Comparison of ENCODE assay signal across 20 cellular contexts in genomic region chr15:63070681-63071129, GRCh38. TPM values are rescaled to one million over a fixed set of nuclear protein-coding genes. Genes with fewer than 3 reads are reported as not detected.
DNase-seq lines count a peak whose midpoint lies in the region; ATAC-seq and TF ChIP-seq lines count a peak whose summit lies in the region.
"Had no signal": no experiment of that assay in that cellular context is flagged by ENCODE, and none has a peak within 500 bp of the region (broad histone marks: within the 10 kb centered on the region; RNA-seq: fewer than 3 reads in every experiment).

No MANE protein-coding gene starts in this region.

- H3K27ac Mint-ChIP-seq in Calu3 (ENCODE audit: unreplicated experiment) (peak overlapping the region; percentile 86), neural crest cell (ENCODE audit: unreplicated experiment) (peak overlapping the region; percentile 1)
- H3K27ac Mint-ChIP-seq in activated CD8-positive, alpha-beta memory T cell treated with anti-CD3 and anti-CD28 coated beads, Interleukin-2, amount 10 ng/mL, durations not matched to agents 7 days and 5 days, result no peak overlapping the region
- H3K27ac Mint-ChIP-seq: dendritic cell treated with granulocyte-macrophage colony-stimulating factor and Interleukin-4, amounts not matched to agents 40 ng/mL and 50 ng/mL, for 4 days had no signal

- H3K27ac ChIP-seq in esophagus muscularis mucosa (replicated peaks in 1 of 4), result peak overlapping the region; percentile 82 to 97 (median 88)
- H3K27ac ChIP-seq: suprapubic skin had no signal

- peaks cover 29 to 71% (median 58%) of the 10 kb centered on the region in 4 donors for H3K36me3 ChIP-seq in esophagus muscularis mucosa

- H3K4me3 Mint-ChIP-seq in Calu3 (ENCODE audit: low read depth, unreplicated experiment) (no peak overlapping the region), neural crest cell (no peak overlapping the region)
- H3K4me3 Mint-ChIP-seq in activated CD8-positive, alpha-beta memory T cell treated with anti-CD3 and anti-CD28 coated beads, Interleukin-2, amount 10 ng/mL, durations not matched to agents 7 days and 5 days, result no peak overlapping the region
- H3K4me3 Mint-ChIP-seq: dendritic cell treated with granulocyte-macrophage colony-stimulating factor and Interleukin-4, amounts not matched to agents 40 ng/mL and 50 ng/mL, for 4 days had no signal

- no TSS peak for BruUV-seq in Calu3 (replicated peaks; lab: Mats Ljungman, UMichigan)

- peaks cover 38 to 99% (median 97%) of the 10 kb centered on the region in 4 donors for H3K4me1 ChIP-seq in esophagus muscularis mucosa

- H3K4me3 ChIP-seq in esophagus muscularis mucosa, result no peak overlapping the region
- H3K4me3 ChIP-seq: right atrium auricular region, suprapubic skin had no signal

- WGBS in esophagus muscularis mucosa, result 52% methylated on average over 6 of the region's 6 CpGs

- H3K9me3 Mint-ChIP-seq in Calu3 (ENCODE audit: low read depth, unreplicated experiment) (no peaks in the 10 kb centered on the region), neural crest cell (no peaks in the 10 kb centered on the region)
- no peaks in the 10 kb centered on the region for H3K9me3 Mint-ChIP-seq in activated CD8-positive, alpha-beta memory T cell treated with anti-CD3 and anti-CD28 coated beads, Interleukin-2, amount 10 ng/mL, durations not matched to agents 7 days and 5 days (ENCODE audit: low read depth)
- H3K9me3 Mint-ChIP-seq: dendritic cell treated with granulocyte-macrophage colony-stimulating factor and Interleukin-4, amounts not matched to agents 40 ng/mL and 50 ng/mL, for 4 days had no signal

- no peak for TF ChIP-seq POLR2A in esophagus muscularis mucosa (IDR thresholded peaks at IDR 0.05; ENCODE audit: low read depth)

- no peaks in the 10 kb centered on the region for H3K9me3 ChIP-seq in esophagus muscularis mucosa
- H3K9me3 ChIP-seq: right atrium auricular region, suprapubic skin had no signal

- intact Hi-C loops in Calu3 (cut with micrococcal nuclease; ENCODE audit: unreplicated experiment), result no loop called here
- intact Hi-C loops in esophagus muscularis mucosa (cut with DNase I), result no loop called here
- intact Hi-C loops in posterior vena cava (cut with DNase I), result no loop called here

- H3K4me1 Mint-ChIP-seq in Calu3 (ENCODE audit: low read depth, unreplicated experiment) (peaks cover 40% of the 10 kb centered on the region), neural crest cell (peaks cover 14% of the 10 kb centered on the region)
- peaks cover 11% of the 10 kb centered on the region for H3K4me1 Mint-ChIP-seq in activated CD8-positive, alpha-beta memory T cell treated with anti-CD3 and anti-CD28 coated beads, Interleukin-2, amount 10 ng/mL, durations not matched to agents 7 days and 5 days

- no peak for ATAC-seq in activated CD8-positive, alpha-beta memory T cell treated with anti-CD3 and anti-CD28 coated beads, Interleukin-2, amount 10 ng/mL, durations not matched to agents 7 days and 5 days
- ATAC-seq: HepG2 had no signal

- no peaks in the 10 kb centered on the region for H3K27me3 ChIP-seq in esophagus muscularis mucosa
- H3K27me3 ChIP-seq: right atrium auricular region, suprapubic skin had no signal

- no peaks in the 10 kb centered on the region for H3K27me3 Mint-ChIP-seq in Calu3 (ENCODE audit: unreplicated experiment)
- H3K27me3 Mint-ChIP-seq in neural crest cell (ENCODE audit: low read depth), result no peaks in the 10 kb centered on the region
- H3K27me3 Mint-ChIP-seq in activated CD8-positive, alpha-beta memory T cell treated with anti-CD3 and anti-CD28 coated beads, Interleukin-2, amount 10 ng/mL, durations not matched to agents 7 days and 5 days, result no peaks in the 10 kb centered on the region

- peaks cover 84% of the 10 kb centered on the region for H3K36me3 Mint-ChIP-seq in Calu3 (ENCODE audit: insufficient read depth, unreplicated experiment)
- peaks cover 6% of the 10 kb centered on the region for H3K36me3 Mint-ChIP-seq in neural crest cell (ENCODE audit: low read depth)
- no peaks in the 10 kb centered on the region for H3K36me3 Mint-ChIP-seq in activated CD8-positive, alpha-beta memory T cell treated with anti-CD3 and anti-CD28 coated beads, Interleukin-2, amount 10 ng/mL, durations not matched to agents 7 days and 5 days

- CTCF ChIA-PET in Calu3 (lab: Charles Lee), result no interaction called here
- CTCF ChIA-PET in activated CD8-positive, alpha-beta memory T cell treated with anti-CD3 and anti-CD28 coated beads, Interleukin-2, amount 10 ng/mL, durations not matched to agents 7 days and 5 days (lab: Charles Lee), result no interaction called here

- TF ChIP-seq EP300 in esophagus muscularis mucosa (IDR thresholded peaks at IDR 0.05), result no peak

- no peak for TF ChIP-seq CTCF in Calu3 (IDR thresholded peaks at IDR 0.05; ENCODE audit: unreplicated experiment)
- TF ChIP-seq CTCF in esophagus muscularis mucosa (IDR thresholded peaks at IDR 0.05), result no peak
- TF ChIP-seq CTCF in neural crest cell (conservative IDR thresholded peaks at IDR 0.05), result no peak

- DNase-seq in Calu3 (no peak), RPMI7951 (ENCODE audit: low read depth) (peak; percentile 23), esophagus muscularis mucosa (ENCODE audit: extremely low spot score) (no peak), neural crest cell (ENCODE audit: low read depth, low spot score) (no peak), posterior vena cava (ENCODE audit: low spot score) (no peak), T-helper 9 cell (no peak)
- no peak for DNase-seq in activated CD8-positive, alpha-beta memory T cell treated with anti-CD3 and anti-CD28 coated beads, Interleukin-2, amount 10 ng/mL, durations not matched to agents 7 days and 5 days
- DNase-seq in NK-92 treated with Interleukin-12 subunit alpha and Interleukin-12 subunit beta, amount 100 ng/mL, for 24 hours (lab: John Stamatoyannopoulos, UW), result no peak
- DNase-seq: activated CD4-positive, alpha-beta T cell treated with anti-CD3 and anti-CD28 coated beads, Interleukin-2, amount 50 U/mL, for 1 hour; activated CD8-positive, alpha-beta memory T cell treated with anti-CD3 and anti-CD28 coated beads, Interleukin-2, amount 50 U/mL, for 4 hours; activated effector memory CD4-positive, alpha-beta T cell treated with Interleukin-2 at 50 U/mL for 16 hours; C1 segment of cervical spinal cord; NCI-H1417; NCI-H524 treated with DMSO at 0.1 percent for 48 hours; nucleus accumbens; Right ventricle myocardium superior had no signal

RNA-seq across cellular contexts. Expression of gene TPM1, which starts 28.2 kb away (rescaled TPM):
- total RNA-seq in Calu3 (2022), result 691 and 1,158 TPM in 2 replicates
- total RNA-seq in RPMI7951 (2014; rRNA removed; shearing (Covaris generic)), result 1,035 and 1,151 TPM in 2 replicates
- total RNA-seq in esophagus muscularis mucosa, result 1,000 to 10,000 TPM; 5,599 to 7,718 (median 6,496) TPM
- 67.5 and 71.0 TPM in 2 replicates for total RNA-seq in neural crest cell
- total RNA-seq in posterior vena cava, result 1,000 to 10,000 TPM; 1,343 to 1,694 TPM
- total RNA-seq in activated CD8-positive, alpha-beta memory T cell treated with anti-CD3 and anti-CD28 coated beads, Interleukin-2, amount 10 ng/mL, durations not matched to agents 7 days and 5 days, result 1 to 10 TPM; 4.1 to 5.5 TPM

RNA-seq across cellular contexts. Expression of gene LACTB, which starts 51.0 kb away (rescaled TPM):
- total RNA-seq in Calu3 (2022) (16.1 and 17.3 TPM in 2 replicates), esophagus muscularis mucosa (10 to 100 TPM; 15.4 to 22.8 (median 18.7) TPM), neural crest cell (7.0 and 8.5 TPM in 2 replicates), posterior vena cava (10 to 100 TPM; 14.3 to 21.2 TPM)
- total RNA-seq in RPMI7951 (2014; rRNA removed; shearing (Covaris generic)), result 19.6 and 24.8 TPM in 2 replicates
- total RNA-seq in activated CD8-positive, alpha-beta memory T cell treated with anti-CD3 and anti-CD28 coated beads, Interleukin-2, amount 10 ng/mL, durations not matched to agents 7 days and 5 days, result 10 to 100 TPM; 10.5 to 27.1 TPM
